1 cellular context compared by ENCODE assay signal in genomic region chr11:116792144-116792868, GRCh38.
A peak's percentile ranks its signal among the peaks of the same experiment; 100 is the strongest.
TF ChIP-seq lines count a peak whose summit lies in the region.

No MANE protein-coding gene starts in this region.

TF ChIP-seq in HepG2, 621 proteins besides CTCF, POLR2A, EP300 and RAD21 (continued from another document and continues in another):
- TF ChIP-seq ZNF281 (CRISPR knock-in tag; IDR thresholded peaks at IDR 0.05; ENCODE audit: borderline replicate concordance), result peak; percentile 83
- TF ChIP-seq ZNF878 (CRISPR knock-in tag; IDR thresholded peaks at IDR 0.05), result 0 out of 2 replicates have a peak, but pooled peaks have one; percentile 51
- peak; percentile 58; the same call in 1 of the 2 replicates for TF ChIP-seq ZNF746 (CRISPR knock-in tag; IDR thresholded peaks at IDR 0.05)
- TF ChIP-seq POLR2AphosphoS5 (IDR thresholded peaks at IDR 0.05; ENCODE audit: low read depth, low read length), result peak; percentile 83
- peak; percentile 71 for TF ChIP-seq SPEN (CRISPR knock-in tag; IDR thresholded peaks at IDR 0.05; ENCODE audit: low read depth)
- peak; percentile 55; the same call in 1 of the 2 replicates for TF ChIP-seq POGZ (CRISPR knock-in tag; IDR thresholded peaks at IDR 0.05)
- TF ChIP-seq GMEB1 (CRISPR knock-in tag; IDR thresholded peaks at IDR 0.05; ENCODE audit: borderline replicate concordance), result no peak; the same call in 1 of the 2 replicates
- peak; percentile 58; the same call in 1 of the 2 replicates for TF ChIP-seq ZNF609 (CRISPR knock-in tag; IDR thresholded peaks at IDR 0.05; ENCODE audit: borderline replicate concordance)
- TF ChIP-seq ZNF740 (CRISPR knock-in tag; IDR thresholded peaks at IDR 0.05), result no peak
- TF ChIP-seq HIVEP1 (CRISPR knock-in tag; IDR thresholded peaks at IDR 0.05), result peak; percentile 70
- peak; percentile 44 for TF ChIP-seq HOXA3 (CRISPR knock-in tag; IDR thresholded peaks at IDR 0.05)
- no peak for TF ChIP-seq POLR2AphosphoS2 (IDR thresholded peaks at IDR 0.05; ENCODE audit: low read depth, low read length)
- TF ChIP-seq GATAD1 (CRISPR knock-in tag; IDR thresholded peaks at IDR 0.05), result no peak
- TF ChIP-seq FOXA1 (IDR thresholded peaks at IDR 0.05), result no peak
- TF ChIP-seq FOXA1 (CRISPR knock-in tag; IDR thresholded peaks at IDR 0.05), result peak; percentile 86
- TF ChIP-seq DNMT3B (CRISPR knock-in tag; conservative IDR thresholded peaks at IDR 0.05), result no peak
- peak; percentile 85; the same call in 1 of the 2 replicates for TF ChIP-seq ZBTB10 (CRISPR knock-in tag; IDR thresholded peaks at IDR 0.05; ENCODE audit: borderline replicate concordance)
- peak; percentile 60 for TF ChIP-seq CEBPB (IDR thresholded peaks at IDR 0.05; ENCODE audit: borderline replicate concordance, low read depth, low read length)
- TF ChIP-seq ZNF496 (CRISPR knock-in tag; IDR thresholded peaks at IDR 0.05; ENCODE audit: insufficient replicate concordance), result no peak
- peak; percentile 13; the same call in 1 of the 2 replicates for TF ChIP-seq EED (CRISPR knock-in tag; IDR thresholded peaks at IDR 0.05)
- TF ChIP-seq MED8 (CRISPR knock-in tag; IDR thresholded peaks at IDR 0.05; ENCODE audit: insufficient replicate concordance), result peak; percentile 49
- TF ChIP-seq MAX (IDR thresholded peaks at IDR 0.05), result peak; percentile 88
- peak; percentile 98 for TF ChIP-seq RXRA (CRISPR knock-in tag; IDR thresholded peaks at IDR 0.05)
- peak; percentile 83 for TF ChIP-seq PAXIP1 (CRISPR knock-in tag; conservative IDR thresholded peaks at IDR 0.05)
- peak; percentile 76; the same call in 1 of the 2 replicates for TF ChIP-seq TFE3 (CRISPR knock-in tag; IDR thresholded peaks at IDR 0.05)
- 0 out of 2 replicates have a peak, but pooled peaks have one; percentile 24 for TF ChIP-seq U2AF2 (IDR thresholded peaks at IDR 0.05; ENCODE audit: low read depth, low read length)
- 0 out of 2 replicates have a peak, but pooled peaks have one; percentile 59 for TF ChIP-seq ZNF350 (CRISPR knock-in tag; IDR thresholded peaks at IDR 0.05; ENCODE audit: borderline replicate concordance, low read depth)
- TF ChIP-seq CHD4 (IDR thresholded peaks at IDR 0.05; ENCODE audit: borderline replicate concordance, low read length), result 0 out of 2 replicates have a peak, but pooled peaks have one; percentile 59
- TF ChIP-seq JUN (CRISPR knock-in tag; IDR thresholded peaks at IDR 0.05), result 0 out of 2 replicates have a peak, but pooled peaks have one; percentile 40
- peak; percentile 60; the same call in 1 of the 2 replicates for TF ChIP-seq MYPOP (CRISPR knock-in tag; IDR thresholded peaks at IDR 0.05)
- TF ChIP-seq NCOA2 (CRISPR knock-in tag; IDR thresholded peaks at IDR 0.05), result peak; percentile 75
- TF ChIP-seq GPN1 (CRISPR knock-in tag; IDR thresholded peaks at IDR 0.05; ENCODE audit: borderline replicate concordance), result no peak
- TF ChIP-seq ZNF570 (CRISPR knock-in tag; IDR thresholded peaks at IDR 0.05; ENCODE audit: borderline replicate concordance), result no peak
- peak; percentile 88 for TF ChIP-seq MED1 (CRISPR knock-in tag; IDR thresholded peaks at IDR 0.05)
- 0 out of 2 replicates have a peak, but pooled peaks have one; percentile 24 for TF ChIP-seq ATF2 (CRISPR knock-in tag; IDR thresholded peaks at IDR 0.05)
